Comparison of ENCODE assay signal across 8 cellular contexts in the genomic region with DNA sequence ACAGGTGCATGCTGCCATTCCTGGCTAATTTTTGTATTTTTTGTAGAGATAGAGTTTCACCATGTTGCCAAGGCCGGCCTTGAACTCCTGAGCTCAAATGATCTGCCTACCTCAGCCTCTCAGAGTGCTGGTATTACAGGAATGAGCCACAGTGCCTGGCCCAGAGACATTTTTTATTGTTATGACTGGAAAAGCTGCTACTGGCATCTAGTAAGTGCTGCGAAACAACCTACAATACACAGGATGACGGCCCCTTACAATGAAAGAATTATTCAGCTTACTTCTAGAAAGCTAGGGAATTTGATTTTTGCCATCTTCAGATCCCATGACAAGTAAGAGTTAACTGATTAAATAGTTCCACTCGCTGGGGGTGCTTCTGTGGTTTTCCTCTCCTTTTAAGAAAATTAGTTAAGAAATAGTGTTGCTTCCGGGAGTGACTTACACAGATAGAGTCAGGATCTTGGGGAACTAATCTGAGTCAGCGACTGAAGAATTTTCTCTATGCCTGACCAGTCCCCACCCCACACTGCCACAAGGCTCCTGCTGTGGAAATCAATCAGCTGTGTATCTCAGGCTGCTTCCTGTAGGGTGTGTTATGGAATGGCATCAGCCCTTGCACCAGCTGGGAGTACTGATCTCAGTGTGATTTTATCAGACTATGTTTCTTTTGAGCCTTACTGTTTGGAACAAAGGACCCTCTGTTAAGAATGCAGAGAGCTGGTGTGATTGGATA.
DNase-seq lines count a peak whose midpoint lies in the region; ATAC-seq and TF ChIP-seq lines count a peak whose summit lies in the region.

No MANE protein-coding gene starts in this region.

- no peaks in the 10 kb centered on the region for H3K27me3 ChIP-seq in cardiac muscle cell
- no peaks in the 10 kb centered on the region for H3K27me3 ChIP-seq in psoas muscle (ENCODE audit: insufficient read depth in 3 of 3, low read length in 2 of 3)

- intact Hi-C loops in psoas muscle (cut with DNase I): no loop called here

- H3K36me3 ChIP-seq in cardiac muscle cell (no peaks in the 10 kb centered on the region), psoas muscle (ENCODE audit: insufficient read depth in 1 of 2, low read depth in 1 of 2) (no peaks in the 10 kb centered on the region)

- H3K4me3 ChIP-seq in cardiac muscle cell (no peak overlapping the region), psoas muscle (no peak overlapping the region)

- peak; percentile 88 for DNase-seq in NCI-H526 treated with DMSO at 0.1 percent for 48 hours (lab: John Stamatoyannopoulos, UW)
- DNase-seq in activated naive CD4-positive, alpha-beta T cell treated with anti-CD3 and anti-CD28 coated beads, Interleukin-2, amount 50 U/mL, for 16 hours: peak; percentile 12
- peak in 1 of 2 donors; percentile 98 for DNase-seq in cardiac muscle cell (ENCODE audit: low read depth in 1 of 2, low spot score in 1 of 2)
- peak; percentile 56 to 60 for DNase-seq in psoas muscle
- DNase-seq in DMS79 treated with DMSO at 0.1 percent for 48 hours (lab: John Stamatoyannopoulos, UW): no peak
- DNase-seq in NCI-H446 treated with DMSO at 0.1 percent for 48 hours (lab: John Stamatoyannopoulos, UW): no peak

- H3K27ac ChIP-seq in cardiac muscle cell (peak overlapping the region; percentile 78), psoas muscle (peak overlapping the region; percentile 60)

- H3K4me1 ChIP-seq in cardiac muscle cell (ENCODE audit: low read depth) (peaks cover 45% of the 10 kb centered on the region), psoas muscle (peaks cover 43% of the 10 kb centered on the region)

- no peak for TF ChIP-seq CTCF in cardiac muscle cell (IDR thresholded peaks at IDR 0.05; ENCODE audit: low read depth, low read length)
- TF ChIP-seq CTCF in psoas muscle (IDR thresholded peaks at IDR 0.05): no peak

- no peaks in the 10 kb centered on the region for H3K9me3 ChIP-seq in cardiac muscle cell (ENCODE audit: low read depth)
- H3K9me3 ChIP-seq in psoas muscle: no peaks in the 10 kb centered on the region

- WGBS in psoas muscle, 3 donors: 45 to 56% (median 51%) methylated on average over 6 of the region's 6 CpGs

- ATAC-seq in GM18907 (IDR thresholded peaks at IDR 0.05; ENCODE audit: unreplicated experiment) (peak; percentile 52), psoas muscle (peak; percentile 68 to 87 (median 78)), HG02852 (IDR thresholded peaks at IDR 0.05; ENCODE audit: unreplicated experiment) (no peak)

Comparison
In these comparisons a context has a peak if more than half of its experiments do, and no peak if none do; other contexts are left out.
1. DNase-seq: peak in NCI-H526 treated with DMSO at 0.1 percent for 48 hours (single experiment), activated naive CD4-positive, alpha-beta T cell treated with anti-CD3 and anti-CD28 coated beads, Interleukin-2, amount 50 U/mL, for 16 hours (single experiment) and psoas muscle (2 of 2); none in DMS79 treated with DMSO at 0.1 percent for 48 hours (single experiment) and NCI-H446 treated with DMSO at 0.1 percent for 48 hours (single experiment).